ENCODE assay signal across 9 cellular contexts in genomic region chr1:147892216-147892615, GRCh38. TPM values are rescaled to one million over a fixed set of nuclear protein-coding genes. Genes with fewer than 3 reads are reported as not detected.
A peak's percentile ranks its signal among the peaks of the same experiment; 100 is the strongest.
DNase-seq lines count a peak whose midpoint lies in the region; ATAC-seq and TF ChIP-seq lines count a peak whose summit lies in the region.
"Had no signal": no experiment of that assay in that cellular context is flagged by ENCODE, and none has a peak within 500 bp of the region (broad histone marks: within the 10 kb centered on the region; RNA-seq: fewer than 3 reads in every experiment).

No MANE protein-coding gene starts in this region.

- ATAC-seq in Right ventricle myocardium inferior, result peak; percentile 50
- ATAC-seq in esophagus mucosa, result peak; percentile 56
- no peak for ATAC-seq in HG03159 (IDR thresholded peaks at IDR 0.05; ENCODE audit: unreplicated experiment)
- ATAC-seq in GM18511 (IDR thresholded peaks at IDR 0.05; ENCODE audit: unreplicated experiment), result no peak

- H3K27ac Mint-ChIP-seq in T-helper 2 cell treated with Interferon-gamma antibody and Interleukin-4, amounts not matched to agents 5 μg/mL and 100 μg/mL, for 36 hours, result no peak overlapping the region

- peaks cover 25% of the 10 kb centered on the region for H3K4me1 ChIP-seq in left ventricle myocardium inferior

- no peaks in the 10 kb centered on the region for H3K9me3 ChIP-seq in left ventricle myocardium inferior (replicated peaks)

- no peak overlapping the region for H3K27ac ChIP-seq in left ventricle myocardium inferior (replicated peaks)

- H3K9me3 Mint-ChIP-seq in T-helper 2 cell treated with Interferon-gamma antibody and Interleukin-4, amounts not matched to agents 5 μg/mL and 100 μg/mL, for 36 hours, result no peaks in the 10 kb centered on the region

- no peak for TF ChIP-seq CTCF in left ventricle myocardium inferior (IDR thresholded peaks at IDR 0.05; ENCODE audit: borderline replicate concordance)

- intact Hi-C loops in Right ventricle myocardium inferior (cut with DNase I) (loop anchor here (1.0 to 5.0 kb wide), 3 partner anchors 120 to 395 kb away; no protein-coding TSS in a partner anchor), left ventricle myocardium inferior (cut with micrococcal nuclease) (loop anchor here (5.0 to 10.0 kb wide), 3 partner anchors 170 to 395 kb away; no protein-coding TSS in a partner anchor)

- H3K4me3 Mint-ChIP-seq in T-helper 2 cell treated with Interferon-gamma antibody and Interleukin-4, amounts not matched to agents 5 μg/mL and 100 μg/mL, for 36 hours, result no peak overlapping the region

- H3K36me3 ChIP-seq in left ventricle myocardium inferior, result no peaks in the 10 kb centered on the region

- no peak overlapping the region for H3K4me3 ChIP-seq in left ventricle myocardium inferior

- peaks cover 6% of the 10 kb centered on the region for H3K27me3 Mint-ChIP-seq in T-helper 2 cell treated with Interferon-gamma antibody and Interleukin-4, amounts not matched to agents 5 μg/mL and 100 μg/mL, for 36 hours (ENCODE audit: low read depth)

- H3K4me1 Mint-ChIP-seq in T-helper 2 cell treated with Interferon-gamma antibody and Interleukin-4, amounts not matched to agents 5 μg/mL and 100 μg/mL, for 36 hours (ENCODE audit: low read depth), result no peaks in the 10 kb centered on the region

- H3K36me3 Mint-ChIP-seq in T-helper 2 cell treated with Interferon-gamma antibody and Interleukin-4, amounts not matched to agents 5 μg/mL and 100 μg/mL, for 36 hours (ENCODE audit: low read depth), result no peaks in the 10 kb centered on the region

- H3K27me3 ChIP-seq in left ventricle myocardium inferior (ENCODE audit: low read depth), result no peaks in the 10 kb centered on the region

- DNase-seq in Right ventricle myocardium inferior (ENCODE audit: missing footprints), result no peak
- DNase-seq in left ventricle myocardium inferior, result no peak
- peak; percentile 10 for DNase-seq in NCI-H69 (lab: John Stamatoyannopoulos, UW)
- peak; percentile 12 for DNase-seq in superior temporal gyrus (ENCODE audit: extremely low spot score)
- no peak for DNase-seq in T-helper 2 cell treated with Interferon-gamma antibody and Interleukin-4, amounts not matched to agents 5 μg/mL and 100 μg/mL, for 36 hours (ENCODE audit: low spot score)

RNA-seq across cellular contexts. Expression of gene GJA8, which starts 10.4 kb away (rescaled TPM):
- total RNA-seq in Right ventricle myocardium inferior (not detected), left ventricle myocardium inferior (not detected), esophagus mucosa (not detected)
- total RNA-seq: T-helper 2 cell treated with Interferon-gamma antibody and Interleukin-4, amounts not matched to agents 100 ng/mL and 5 ng/mL, for 36 hours had no signal

RNA-seq across cellular contexts. Expression of gene GPR89B, which starts 36.0 kb away (rescaled TPM):
- total RNA-seq in Right ventricle myocardium inferior (8.0 TPM), left ventricle myocardium inferior (6.2 TPM), esophagus mucosa (6.8 TPM)

Comparison
In these comparisons a context has a peak if more than half of its experiments do, and no peak if none do; other contexts are left out.
1. ATAC-seq: peak in Right ventricle myocardium inferior (single experiment) and esophagus mucosa (single experiment); none in HG03159 (single experiment) and GM18511 (single experiment).
2. DNase-seq: peak in NCI-H69 (single experiment) and superior temporal gyrus (single experiment); none in Right ventricle myocardium inferior (single experiment), left ventricle myocardium inferior (single experiment) and T-helper 2 cell treated with Interferon-gamma antibody and Interleukin-4, amounts not matched to agents 5 μg/mL and 100 μg/mL, for 36 hours (single experiment).